In genomic region chr7:39732837-39733804, GRCh38 we compare ENCODE assay signal across 8 cellular contexts.
A peak's percentile ranks its signal among the peaks of the same experiment; 100 is the strongest.
DNase-seq lines count a peak whose midpoint lies in the region; ATAC-seq and TF ChIP-seq lines count a peak whose summit lies in the region.

No MANE protein-coding gene starts in this region.

- CTCF ChIA-PET in PC-3 (lab: Charles Lee), result interaction anchor here (1.5 kb wide), 1 partner anchor 153 kb away, joined by 9 read pairs; no protein-coding TSS in a partner anchor

- no peak for TF ChIP-seq CTCF in PC-3 (conservative IDR thresholded peaks at IDR 0.05; ENCODE audit: low read depth, low read length)

- H3K9me2 ChIP-seq in PC-3 (replicated peaks; ENCODE audit: low read length), result no peaks in the 10 kb centered on the region

- no peaks in the 10 kb centered on the region for H3K9me3 Mint-ChIP-seq in activated T-cell treated with anti-CD3 and anti-CD28 coated beads, Interleukin-2, amount 50 U/mL, for 4 hours

- peak overlapping the region; percentile 88 for H3K4me2 ChIP-seq in PC-3 (ENCODE audit: low read length)

- DNase-seq in DMS53 (lab: John Stamatoyannopoulos, UW), result peak; percentile 98
- DNase-seq in Jurkat, Clone E6-1 (ENCODE audit: low read depth, low spot score), result peak; percentile 86
- peak; percentile 87 for DNase-seq in PC-3
- DNase-seq in activated T-cell treated with anti-CD3 and anti-CD28 coated beads, Interleukin-2, amount 50 U/mL, for 4 hours, result peak; percentile 96
- peak; percentile 87 to 93 for DNase-seq in stimulated activated CD8-positive, alpha-beta memory T cell treated with anti-CD3 and anti-CD28 coated beads, Interleukin-7, amount 100 ng/mL, for 1 hour (ENCODE audit: low read depth in 2 of 2)

- no peaks in the 10 kb centered on the region for H3K79me2 ChIP-seq in PC-3 (ENCODE audit: low read length)

- H3K4me3 ChIP-seq in Jurkat, Clone E6-1 (ENCODE audit: low read length), result peak overlapping the region; percentile 58
- H3K4me3 ChIP-seq in PC-3 (ENCODE audit: low read length) (peak overlapping the region; percentile 71), esophagus (ENCODE audit: low read depth in 1 of 2, low read length in 2 of 2) (peak overlapping the region; percentile 60 to 66), muscle layer of colon (ENCODE audit: low read depth in 1 of 2, low read length in 2 of 2) (peak overlapping the region; percentile 78 to 83)

- H3K27me3 ChIP-seq in PC-3 (ENCODE audit: low read length) (no peaks in the 10 kb centered on the region), esophagus (ENCODE audit: control insufficient read depth in 1 of 2, insufficient read depth in 2 of 2, low read length in 2 of 2) (no peaks in the 10 kb centered on the region), muscle layer of colon (ENCODE audit: control insufficient read depth in 1 of 2, insufficient read depth in 2 of 2, low read length in 2 of 2) (no peaks in the 10 kb centered on the region)

- intact Hi-C loops in PC-3 (cut with micrococcal nuclease), result no loop called here

- H3K4me1 ChIP-seq in PC-3 (ENCODE audit: insufficient read depth, low read length), result peaks cover 19% of the 10 kb centered on the region
- H3K4me1 ChIP-seq in esophagus (ENCODE audit: control insufficient read depth in 2 of 2, insufficient read depth in 2 of 2, low read length in 1 of 2), result peaks cover 2 to 6% of the 10 kb centered on the region in 2 donors
- peaks cover 16% of the 10 kb centered on the region for H3K4me1 ChIP-seq in muscle layer of colon (ENCODE audit: insufficient read depth, low read length)

- POLR2A ChIA-PET in PC-3 (lab: Charles Lee; ENCODE audit: unreplicated experiment), result interaction anchor here (0.6 kb wide), 2 partner anchors 68 to 148 kb away, joined by 3 read pairs; no protein-coding TSS in a partner anchor

- 2 to 3% methylated on average over 52 of the region's 52 CpGs for WGBS in esophagus, 2 donors

- no peaks in the 10 kb centered on the region for H3K36me3 ChIP-seq in PC-3 (ENCODE audit: low read depth, low read length)
- no peaks in the 10 kb centered on the region for H3K36me3 ChIP-seq in esophagus (ENCODE audit: control insufficient read depth in 2 of 2, insufficient read depth in 2 of 2, low read length in 1 of 2)
- no peaks in the 10 kb centered on the region for H3K36me3 ChIP-seq in muscle layer of colon (ENCODE audit: insufficient read depth, low read length)

- H3K4me3 Mint-ChIP-seq in activated T-cell treated with anti-CD3 and anti-CD28 coated beads, Interleukin-2, amount 50 U/mL, for 4 hours, result peak overlapping the region; percentile 87

- H2AFZ ChIP-seq in PC-3 (ENCODE audit: low read length), result peak overlapping the region; percentile 82

- H3K27ac ChIP-seq in PC-3 (ENCODE audit: low read length) (peak overlapping the region; percentile 64), esophagus (ENCODE audit: low read depth in 2 of 2, low read length in 1 of 2) (peak overlapping the region; percentile 84 to 92), muscle layer of colon (ENCODE audit: low read depth, low read length) (peak overlapping the region; percentile 63)

- H3K9me3 ChIP-seq in PC-3 (ENCODE audit: low read length) (no peaks in the 10 kb centered on the region), esophagus (ENCODE audit: control insufficient read depth in 2 of 2, insufficient read depth in 1 of 2, low read depth in 1 of 2, low read length in 1 of 2) (no peaks in the 10 kb centered on the region), muscle layer of colon (ENCODE audit: low read length) (no peaks in the 10 kb centered on the region)

- no peaks in the 10 kb centered on the region for H3K27me3 Mint-ChIP-seq in activated T-cell treated with anti-CD3 and anti-CD28 coated beads, Interleukin-2, amount 50 U/mL, for 4 hours (ENCODE audit: low read depth)

- H3K36me3 Mint-ChIP-seq in activated T-cell treated with anti-CD3 and anti-CD28 coated beads, Interleukin-2, amount 50 U/mL, for 4 hours (ENCODE audit: insufficient read depth), result peaks cover 3% of the 10 kb centered on the region

- no TSS peak for BruUV-seq in PC-3 (replicated peaks; lab: Mats Ljungman, UMichigan)

- H4K20me1 ChIP-seq in PC-3 (ENCODE audit: low read length), result no peaks in the 10 kb centered on the region

- H3K4me1 Mint-ChIP-seq in activated T-cell treated with anti-CD3 and anti-CD28 coated beads, Interleukin-2, amount 50 U/mL, for 4 hours (ENCODE audit: low read depth), result peaks cover 41% of the 10 kb centered on the region

- ATAC-seq in GM21717 (IDR thresholded peaks at IDR 0.05; ENCODE audit: unreplicated experiment) (peak; percentile 96), PC-3 (peak; percentile 93)
- peak; percentile 93 to 94 for ATAC-seq in activated T-cell treated with anti-CD3 and anti-CD28 coated beads, Interleukin-2, amount 50 U/mL, for 4 hours

- peaks cover 4% of the 10 kb centered on the region for H3F3A ChIP-seq in PC-3 (ENCODE audit: low read length, unreplicated experiment)

- H3K9ac ChIP-seq in PC-3 (ENCODE audit: low read length), result peak overlapping the region; percentile 50
- peak overlapping the region; percentile 29 for H3K9ac ChIP-seq in muscle layer of colon (ENCODE audit: low read length)

Comparison
In these comparisons a context has a peak if more than half of its experiments do, and no peak if none do; other contexts are left out.
1. Peak in every context shown above with its lines: DNase-seq, ATAC-seq, H3K4me3 ChIP-seq and H3K27ac ChIP-seq.